In genomic region chr2:96146151-96146880, GRCh38 we compare ENCODE assay signal across 8 cellular contexts. TPM values are rescaled to one million over a fixed set of nuclear protein-coding genes. Genes with fewer than 3 reads are reported as not detected.
DNase-seq lines count a peak whose midpoint lies in the region; ATAC-seq, FAIRE-seq and TF ChIP-seq lines count a peak whose summit lies in the region.

No MANE protein-coding gene starts in this region.

- ATAC-seq in HG03175 (IDR thresholded peaks at IDR 0.05; ENCODE audit: unreplicated experiment), result peak; percentile 31

- no peaks in the 10 kb centered on the region for H3K9me3 ChIP-seq in WERI-Rb-1 (ENCODE audit: severe bottlenecking)
- H3K9me3 ChIP-seq in thymus (ENCODE audit: control insufficient read depth), result no peaks in the 10 kb centered on the region

- TF ChIP-seq CTCF in WERI-Rb-1 (IDR thresholded peaks at IDR 0.05; ENCODE audit: low read depth, low read length) (no peak), bronchial epithelial cell (IDR thresholded peaks at IDR 0.05; ENCODE audit: insufficient read depth, low read length, severe bottlenecking) (no peak), nephron (IDR thresholded peaks at IDR 0.05; ENCODE audit: unreplicated experiment in 3 of 3) (no peak)

- H3K4me3 Mint-ChIP-seq in nephron, result peak overlapping the region; percentile 68 to 84 (median 83)

- H3K9me3 Mint-ChIP-seq in nephron, result no peaks in the 10 kb centered on the region

- no peaks in the 10 kb centered on the region for H3K36me3 Mint-ChIP-seq in nephron (ENCODE audit: low read depth)

- no peak overlapping the region for H3K4me3 ChIP-seq in WERI-Rb-1 (ENCODE audit: low read depth, low read length)
- no peak overlapping the region for H3K4me3 ChIP-seq in bronchial epithelial cell (ENCODE audit: low read depth, low read length)
- peak overlapping the region; percentile 75 for H3K4me3 ChIP-seq in thymus (ENCODE audit: low read length)

- WGBS in thymus, result 4% methylated on average over 20 of the region's 20 CpGs

- no peak for DNase-seq in WERI-Rb-1
- DNase-seq in bronchial epithelial cell (ENCODE audit: low read depth), result peak; percentile 52
- DNase-seq in NCI-H2196 treated with DMSO at 0.1 percent for 48 hours (lab: John Stamatoyannopoulos, UW; ENCODE audit: unreplicated experiment), result no peak
- no peak for DNase-seq in A172 (ENCODE audit: low spot score)

- H3K4me1 Mint-ChIP-seq in nephron, result peaks cover 39% of the 10 kb centered on the region

- peaks cover 8% of the 10 kb centered on the region for H3K27me3 Mint-ChIP-seq in nephron (ENCODE audit: low read depth)

- peak overlapping the region; percentile 94 to 95 (median 94) for H3K27ac Mint-ChIP-seq in nephron

- no peaks in the 10 kb centered on the region for H3K27me3 ChIP-seq in WERI-Rb-1 (ENCODE audit: insufficient read depth, low read depth, severe bottlenecking)
- no peaks in the 10 kb centered on the region for H3K27me3 ChIP-seq in bronchial epithelial cell (ENCODE audit: control insufficient read depth, insufficient read depth, low read length)
- H3K27me3 ChIP-seq in thymus (ENCODE audit: control insufficient read depth, insufficient read depth), result no peaks in the 10 kb centered on the region

- peaks cover 51% of the 10 kb centered on the region for H3K4me1 ChIP-seq in thymus (ENCODE audit: control insufficient read depth, insufficient read depth, low read length)

- H3K36me3 ChIP-seq in WERI-Rb-1 (peaks cover 28% of the 10 kb centered on the region), bronchial epithelial cell (ENCODE audit: control insufficient read depth, insufficient read depth, low read length) (peaks cover 8% of the 10 kb centered on the region), thymus (ENCODE audit: control insufficient read depth, insufficient read depth) (peaks cover 26% of the 10 kb centered on the region)

- H3K27ac ChIP-seq in WERI-Rb-1 (peak overlapping the region; percentile 85), thymus (ENCODE audit: low read depth) (peak overlapping the region; percentile 99)

- TF ChIP-seq POLR2A in GM19099 (IDR thresholded peaks at IDR 0.05; ENCODE audit: extremely low read depth, insufficient read length, low read depth), result peak; percentile 66

- no peak for FAIRE-seq in bronchial epithelial cell (lab: Jason Lieb, UNC)

RNA-seq across cellular contexts. Expression of gene DUSP2, which starts 1.1 kb away (rescaled TPM):
- 1.8 and 5.3 TPM in 2 replicates for total RNA-seq in bronchial epithelial cell
- 208 TPM for polyA plus RNA-seq in thymus
- total RNA-seq in A172 (2014; rRNA removed; shearing (Covaris generic)), result 0.05 TPM in 1 of 2 replicates, not detected in the other

RNA-seq across cellular contexts. Expression of gene ASTL, which starts 8.0 kb away (rescaled TPM):
- 0.13 TPM in 1 of 2 replicates, not detected in the other for total RNA-seq in bronchial epithelial cell
- 2.9 TPM for polyA plus RNA-seq in thymus
- total RNA-seq in A172 (2014; rRNA removed; shearing (Covaris generic)), result not detected in 2 replicates

RNA-seq across cellular contexts. Expression of gene ADRA2B, which starts 29.9 kb away (rescaled TPM):
- not detected in 2 replicates for total RNA-seq in bronchial epithelial cell
- 0.52 TPM for polyA plus RNA-seq in thymus
- total RNA-seq in A172 (2014; rRNA removed; shearing (Covaris generic)), result not detected in 2 replicates
